11 cellular contexts compared by ENCODE assay signal in the genomic region with DNA sequence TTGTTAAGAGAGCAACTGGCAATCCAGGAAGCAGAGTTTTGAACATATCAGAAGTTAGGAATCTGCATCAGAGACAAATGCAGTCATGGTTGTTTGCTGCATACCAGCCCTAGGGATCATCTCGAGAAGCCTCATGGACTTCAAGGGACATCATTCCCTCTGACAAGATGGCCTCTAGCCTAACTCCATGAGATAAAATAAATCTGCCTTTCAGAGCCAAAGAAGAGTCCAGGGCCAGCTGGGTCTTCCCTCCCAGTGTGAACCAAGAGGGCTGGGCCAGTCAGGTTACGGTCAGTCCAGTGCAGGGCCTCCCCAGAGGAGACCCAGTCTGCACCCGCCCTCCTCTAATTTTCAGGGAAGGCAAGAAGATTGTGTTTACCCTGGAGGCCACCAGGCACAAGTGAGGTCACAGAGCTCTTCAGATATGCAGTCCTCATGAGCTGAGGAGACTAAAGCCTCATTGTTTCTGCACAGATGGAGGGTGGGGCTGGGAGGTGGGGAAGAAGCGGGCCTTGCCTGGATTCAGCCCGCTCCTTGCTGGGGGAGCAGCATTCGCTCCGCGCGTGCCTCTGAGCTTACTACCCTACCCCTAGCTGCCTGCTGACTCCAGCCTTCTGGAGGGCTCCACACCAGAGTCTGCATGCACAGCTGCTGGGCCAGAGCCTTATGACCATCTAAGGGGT. TPM values are rescaled to one million over a fixed set of nuclear protein-coding genes. Genes with fewer than 3 reads are reported as not detected.
DNase-seq lines count a peak whose midpoint lies in the region; ATAC-seq and TF ChIP-seq lines count a peak whose summit lies in the region.
"Had no signal": no experiment of that assay in that cellular context is flagged by ENCODE, and none has a peak within 500 bp of the region (broad histone marks: within the 10 kb centered on the region; RNA-seq: fewer than 3 reads in every experiment).

No MANE protein-coding gene starts in this region.

- no peak for ATAC-seq in activated CD4-positive, alpha-beta T cell treated with anti-CD3 and anti-CD28 coated beads for 36 hours
- peak; percentile 32 to 50 for ATAC-seq in lower lobe of right lung
- ATAC-seq in GM21717 (IDR thresholded peaks at IDR 0.05; ENCODE audit: unreplicated experiment): no peak
- no peak for ATAC-seq in HG03571 (IDR thresholded peaks at IDR 0.05; ENCODE audit: unreplicated experiment)
- ATAC-seq in HG03025 (IDR thresholded peaks at IDR 0.05; ENCODE audit: low FRiP score, unreplicated experiment): no peak

- no peak overlapping the region for H3K27ac ChIP-seq in lower lobe of right lung
- peak overlapping the region; percentile 48 to 78 (median 64) for H3K27ac ChIP-seq in tibial nerve

- CTCF ChIA-PET in activated CD4-positive, alpha-beta T cell treated with anti-CD3 and anti-CD28 coated beads for 36 hours (lab: Charles Lee): interaction anchor here (0.6 kb wide), 2 partner anchors 66 to 79 kb away, joined by 3 to 5 read pairs; no protein-coding TSS in a partner anchor

- WGBS in tibial nerve, 2 donors: 28 to 31% methylated on average over 4 to 9 of the region's 9 CpGs

- H3K4me1 ChIP-seq in lower lobe of right lung: peaks cover 10% of the 10 kb centered on the region
- peaks cover 0 to 22% (median 4%) of the 10 kb centered on the region in 4 donors for H3K4me1 ChIP-seq in tibial nerve

- peaks cover 79% of the 10 kb centered on the region for H3K36me3 ChIP-seq in lower lobe of right lung
- H3K36me3 ChIP-seq in tibial nerve: peaks cover 2 to 82% (median 10%) of the 10 kb centered on the region in 3 donors

- TF ChIP-seq POLR2A in tibial nerve (IDR thresholded peaks at IDR 0.05): no peak

- no peaks in the 10 kb centered on the region for H3K27me3 Mint-ChIP-seq in activated CD4-positive, alpha-beta T cell treated with anti-CD3 and anti-CD28 coated beads for 36 hours
- no peaks in the 10 kb centered on the region for H3K27me3 Mint-ChIP-seq in brain

- intact Hi-C loops in activated CD4-positive, alpha-beta T cell treated with anti-CD3 and anti-CD28 coated beads for 36 hours (cut with DNase I, micrococcal nuclease): no loop called here
- intact Hi-C loops in lower lobe of right lung (cut with DNase I): no loop called here

- H3K9me3 ChIP-seq in lower lobe of right lung: no peaks in the 10 kb centered on the region
- no peaks in the 10 kb centered on the region for H3K9me3 ChIP-seq in tibial nerve

- no peaks in the 10 kb centered on the region for H3K9me3 Mint-ChIP-seq in activated CD4-positive, alpha-beta T cell treated with anti-CD3 and anti-CD28 coated beads for 36 hours (ENCODE audit: low read depth)
- H3K9me3 Mint-ChIP-seq in brain: peaks cover 0 to 4% (median 3%) of the 10 kb centered on the region in 5 experiments

- no peaks in the 10 kb centered on the region for H3K4me1 Mint-ChIP-seq in activated CD4-positive, alpha-beta T cell treated with anti-CD3 and anti-CD28 coated beads for 36 hours
- no peaks in the 10 kb centered on the region for H3K4me1 Mint-ChIP-seq in brain

- H3K36me3 Mint-ChIP-seq in activated CD4-positive, alpha-beta T cell treated with anti-CD3 and anti-CD28 coated beads for 36 hours (ENCODE audit: low read depth): peaks cover 29% of the 10 kb centered on the region
- H3K36me3 Mint-ChIP-seq in brain: peaks cover 80% of the 10 kb centered on the region

- POLR2A ChIA-PET in activated CD4-positive, alpha-beta T cell treated with anti-CD3 and anti-CD28 coated beads for 36 hours (lab: Charles Lee): interaction anchor here (0.6 kb wide), 1 partner anchor 341 kb away, joined by 6 read pairs; no protein-coding TSS in a partner anchor

- TF ChIP-seq EP300 in tibial nerve (IDR thresholded peaks at IDR 0.05): peak in 1 of 2 donors; percentile 40

- H3K4me3 ChIP-seq in lower lobe of right lung (no peak overlapping the region), tibial nerve (no peak overlapping the region)

- no peak for DNase-seq in activated CD4-positive, alpha-beta T cell treated with anti-CD3 and anti-CD28 coated beads for 36 hours
- DNase-seq in activated CD4-positive, alpha-beta T cell treated with anti-CD3 and anti-CD28 coated beads for 48 hours: no peak
- no peak for DNase-seq in lower lobe of right lung
- DNase-seq in tibial nerve (ENCODE audit: low spot score in 2 of 2): peak; percentile 50 to 52
- DNase-seq: activated CD4-positive, CD25-positive, alpha-beta regulatory T cell; central memory CD4-positive, alpha-beta T cell; NCI-H187 treated with DMSO at 0.1 percent for 48 hours had no signal

- H3K27me3 ChIP-seq in lower lobe of right lung (ENCODE audit: low read depth) (no peaks in the 10 kb centered on the region), tibial nerve (no peaks in the 10 kb centered on the region)

- no peak overlapping the region for H3K4me3 Mint-ChIP-seq in activated CD4-positive, alpha-beta T cell treated with anti-CD3 and anti-CD28 coated beads for 36 hours
- no peak overlapping the region for H3K4me3 Mint-ChIP-seq in brain

- peak overlapping the region; percentile 13 for H3K27ac Mint-ChIP-seq in activated CD4-positive, alpha-beta T cell treated with anti-CD3 and anti-CD28 coated beads for 36 hours
- H3K27ac Mint-ChIP-seq in brain: peak overlapping the region in 3 of 5 experiments; percentile 24 to 63 (median 42)

- TF ChIP-seq CTCF in brain (conservative IDR thresholded peaks at IDR 0.05) (no peak), lower lobe of right lung (IDR thresholded peaks at IDR 0.05) (no peak), tibial nerve (IDR thresholded peaks at IDR 0.05) (no peak)

RNA-seq across cellular contexts. Expression of a gene that starts 52.8 kb away (rescaled TPM):
- 10 to 100 TPM; 31.1 to 33.1 TPM for total RNA-seq in activated CD4-positive, alpha-beta T cell treated with anti-CD3 and anti-CD28 coated beads for 36 hours
- 69.0 TPM for polyA plus RNA-seq in brain (ENCODE audit: insufficient read depth, low read depth, low replicate concordance)
- total RNA-seq in lower lobe of right lung (253 TPM), tibial nerve (100 to 1,000 TPM; 160 to 207 (median 177) TPM)

Comparison
In these comparisons a context has a peak if more than half of its experiments do, and no peak if none do; other contexts are left out.
1. ATAC-seq: peak in lower lobe of right lung (2 of 2); none in activated CD4-positive, alpha-beta T cell treated with anti-CD3 and anti-CD28 coated beads for 36 hours (single experiment), GM21717 (single experiment), HG03571 (single experiment) and HG03025 (single experiment).
2. DNase-seq: peak in tibial nerve (2 of 2); none in activated CD4-positive, alpha-beta T cell treated with anti-CD3 and anti-CD28 coated beads for 36 hours (single experiment), activated CD4-positive, alpha-beta T cell treated with anti-CD3 and anti-CD28 coated beads for 48 hours (single experiment) and lower lobe of right lung (single experiment).